ENCODE assay signal across 26 cellular contexts in genomic region chr14:87153391-87153790, GRCh38.
"Had no signal": no experiment of that assay in that cellular context is flagged by ENCODE, and none has a peak within 500 bp of the region (broad histone marks: within the 10 kb centered on the region; RNA-seq: fewer than 3 reads in every experiment).

No MANE protein-coding gene starts in this region.

- H3K27ac ChIP-seq: colonic mucosa, epithelial cell of prostate, esophagus squamous epithelium, gastrocnemius medialis, heart right ventricle, left lung, lower lobe of right lung had no signal

- H3K4me1 Mint-ChIP-seq: naive B cell had no signal

- H3K27me3 ChIP-seq: colonic mucosa, esophagus squamous epithelium, gastrocnemius medialis, heart right ventricle, left lung had no signal

- H3K4me1 ChIP-seq: colonic mucosa, esophagus squamous epithelium, gastrocnemius medialis, heart right ventricle, left lung, lower lobe of right lung had no signal

- H3K36me3 Mint-ChIP-seq: mesothelial cell of epicardium, naive B cell had no signal

- H3K9me3 Mint-ChIP-seq: endodermal cell, mesothelial cell of epicardium had no signal

- DNase-seq: colonic mucosa; cortex of kidney; effector CD8-positive, alpha-beta T cell; effector memory CD8-positive, alpha-beta T cell; erythroblast; esophagus squamous epithelium; foreskin fibroblast; foreskin melanocyte; gastrocnemius medialis; glutamatergic neuron; heart right ventricle; hippocampal formation; left cardiac atrium; left lung; left ventricle myocardium superior; lower lobe of right lung; mesenchymal stem cell; mucosa of descending colon; naive B cell had no signal

- H3K27me3 Mint-ChIP-seq: dendritic cell treated with granulocyte-macrophage colony-stimulating factor and Interleukin-4, amounts not matched to agents 40 ng/mL and 50 ng/mL, for 4 days; effector memory CD8-positive, alpha-beta T cell; naive B cell had no signal

- H3K27ac Mint-ChIP-seq: dendritic cell treated with granulocyte-macrophage colony-stimulating factor and Interleukin-4, amounts not matched to agents 40 ng/mL and 50 ng/mL, for 4 days; effector memory CD8-positive, alpha-beta T cell; endodermal cell; mesothelial cell of epicardium; naive B cell had no signal

- H3K36me3 ChIP-seq: colonic mucosa, esophagus squamous epithelium, gastrocnemius medialis, heart right ventricle, left lung, lower lobe of right lung had no signal

- H3K4me3 ChIP-seq: colonic mucosa, esophagus squamous epithelium, gastrocnemius medialis, heart right ventricle, left lung, lower lobe of right lung, mucosa of descending colon had no signal

- H3K4me3 Mint-ChIP-seq: dendritic cell treated with granulocyte-macrophage colony-stimulating factor and Interleukin-4, amounts not matched to agents 40 ng/mL and 50 ng/mL, for 4 days; effector memory CD8-positive, alpha-beta T cell; endodermal cell; mesothelial cell of epicardium; naive B cell had no signal

- H3K9me3 ChIP-seq: colonic mucosa, gastrocnemius medialis, heart right ventricle, left lung, lower lobe of right lung had no signal

- FAIRE-seq: islet of Langerhans, keratinocyte had no signal

- ATAC-seq: effector memory CD8-positive, alpha-beta T cell; esophagus mucosa; gastrocnemius medialis; heart right ventricle; left cardiac atrium; left lung; left ventricle myocardium superior; lower lobe of right lung; mucosa of descending colon had no signal
